Comparison of ENCODE assay signal across 1 cellular context in the genomic region with DNA sequence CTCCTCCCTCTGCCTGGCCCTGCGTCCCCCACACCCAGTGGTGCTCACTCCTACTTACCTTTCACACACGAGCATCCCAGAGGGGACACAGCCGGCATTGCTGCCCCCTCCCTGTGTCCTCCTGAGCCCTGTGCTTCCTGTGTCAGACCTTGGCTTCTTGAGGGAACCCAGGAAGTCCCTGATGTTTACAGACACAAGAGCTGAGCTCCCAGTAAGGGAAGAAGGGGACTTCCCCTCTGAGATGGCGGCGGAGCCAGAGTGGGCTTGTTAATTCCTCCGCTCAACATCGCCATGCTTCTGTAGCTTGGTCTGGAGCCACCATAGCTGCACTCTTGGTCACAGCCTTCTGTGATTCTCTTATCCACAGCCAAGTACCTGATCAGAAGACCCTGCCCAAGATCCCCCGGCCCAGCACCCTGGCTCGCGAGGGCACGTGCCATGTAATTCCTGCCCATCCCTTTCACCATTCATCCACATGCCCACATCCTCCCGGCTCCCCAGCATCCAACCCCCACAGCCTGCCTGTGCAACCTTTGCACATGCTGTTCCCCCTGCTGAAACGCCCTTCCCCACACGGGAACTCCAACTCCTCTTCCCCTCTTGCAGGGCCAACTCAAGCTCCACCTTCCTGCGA.
TF ChIP-seq lines count a peak whose summit lies in the region.

No MANE protein-coding gene starts in this region.

TF ChIP-seq in HCT116, 20 proteins besides CTCF, POLR2A, EP300 and RAD21 (continued from another document):
- TF ChIP-seq, protein P1, sequence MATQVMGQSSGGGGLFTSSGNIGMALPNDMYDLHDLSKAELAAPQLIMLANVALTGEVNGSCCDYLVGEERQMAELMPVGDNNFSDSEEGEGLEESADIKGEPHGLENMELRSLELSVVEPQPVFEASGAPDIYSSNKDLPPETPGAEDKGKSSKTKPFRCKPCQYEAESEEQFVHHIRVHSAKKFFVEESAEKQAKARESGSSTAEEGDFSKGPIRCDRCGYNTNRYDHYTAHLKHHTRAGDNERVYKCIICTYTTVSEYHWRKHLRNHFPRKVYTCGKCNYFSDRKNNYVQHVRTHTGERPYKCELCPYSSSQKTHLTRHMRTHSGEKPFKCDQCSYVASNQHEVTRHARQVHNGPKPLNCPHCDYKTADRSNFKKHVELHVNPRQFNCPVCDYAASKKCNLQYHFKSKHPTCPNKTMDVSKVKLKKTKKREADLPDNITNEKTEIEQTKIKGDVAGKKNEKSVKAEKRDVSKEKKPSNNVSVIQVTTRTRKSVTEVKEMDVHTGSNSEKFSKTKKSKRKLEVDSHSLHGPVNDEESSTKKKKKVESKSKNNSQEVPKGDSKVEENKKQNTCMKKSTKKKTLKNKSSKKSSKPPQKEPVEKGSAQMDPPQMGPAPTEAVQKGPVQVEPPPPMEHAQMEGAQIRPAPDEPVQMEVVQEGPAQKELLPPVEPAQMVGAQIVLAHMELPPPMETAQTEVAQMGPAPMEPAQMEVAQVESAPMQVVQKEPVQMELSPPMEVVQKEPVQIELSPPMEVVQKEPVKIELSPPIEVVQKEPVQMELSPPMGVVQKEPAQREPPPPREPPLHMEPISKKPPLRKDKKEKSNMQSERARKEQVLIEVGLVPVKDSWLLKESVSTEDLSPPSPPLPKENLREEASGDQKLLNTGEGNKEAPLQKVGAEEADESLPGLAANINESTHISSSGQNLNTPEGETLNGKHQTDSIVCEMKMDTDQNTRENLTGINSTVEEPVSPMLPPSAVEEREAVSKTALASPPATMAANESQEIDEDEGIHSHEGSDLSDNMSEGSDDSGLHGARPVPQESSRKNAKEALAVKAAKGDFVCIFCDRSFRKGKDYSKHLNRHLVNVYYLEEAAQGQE (IDR thresholded peaks at IDR 0.05; ENCODE audit: low read depth) = no peak
- TF ChIP-seq, protein P2, sequence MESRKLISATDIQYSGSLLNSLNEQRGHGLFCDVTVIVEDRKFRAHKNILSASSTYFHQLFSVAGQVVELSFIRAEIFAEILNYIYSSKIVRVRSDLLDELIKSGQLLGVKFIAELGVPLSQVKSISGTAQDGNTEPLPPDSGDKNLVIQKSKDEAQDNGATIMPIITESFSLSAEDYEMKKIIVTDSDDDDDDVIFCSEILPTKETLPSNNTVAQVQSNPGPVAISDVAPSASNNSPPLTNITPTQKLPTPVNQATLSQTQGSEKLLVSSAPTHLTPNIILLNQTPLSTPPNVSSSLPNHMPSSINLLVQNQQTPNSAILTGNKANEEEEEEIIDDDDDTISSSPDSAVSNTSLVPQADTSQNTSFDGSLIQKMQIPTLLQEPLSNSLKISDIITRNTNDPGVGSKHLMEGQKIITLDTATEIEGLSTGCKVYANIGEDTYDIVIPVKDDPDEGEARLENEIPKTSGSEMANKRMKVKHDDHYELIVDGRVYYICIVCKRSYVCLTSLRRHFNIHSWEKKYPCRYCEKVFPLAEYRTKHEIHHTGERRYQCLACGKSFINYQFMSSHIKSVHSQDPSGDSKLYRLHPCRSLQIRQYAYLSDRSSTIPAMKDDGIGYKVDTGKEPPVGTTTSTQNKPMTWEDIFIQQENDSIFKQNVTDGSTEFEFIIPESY (IDR thresholded peaks at IDR 0.05; ENCODE audit: extremely low read depth, insufficient replicate concordance, low read length) = no peak
- no peak for TF ChIP-seq SP1 (IDR thresholded peaks at IDR 0.05; ENCODE audit: low read depth)
TF ChIP-seq in HCT116: peak in this region for 0.
